In genomic region chr1:200035397-200035955, GRCh38 we compare ENCODE assay signal across 17 cellular contexts. TPM values are rescaled to one million over a fixed set of nuclear protein-coding genes. Genes with fewer than 3 reads are reported as not detected.
DNase-seq lines count a peak whose midpoint lies in the region; ATAC-seq lines count a peak whose summit lies in the region.
"Had no signal": no experiment of that assay in that cellular context is flagged by ENCODE, and none has a peak within 500 bp of the region (broad histone marks: within the 10 kb centered on the region; RNA-seq: fewer than 3 reads in every experiment).

No MANE protein-coding gene starts in this region.

- H3K4me3 ChIP-seq in iPS-18c (ENCODE audit: insufficient read depth, low read depth, low read length), result peak overlapping the region; percentile 56
- peak overlapping the region; percentile 56 for H3K4me3 ChIP-seq in rectal smooth muscle tissue (ENCODE audit: low read length)

- peaks cover 10% of the 10 kb centered on the region for H3K4me1 ChIP-seq in ES-I3 (ENCODE audit: insufficient read depth, low read length)
- no peaks in the 10 kb centered on the region for H3K4me1 ChIP-seq in rectal smooth muscle tissue (ENCODE audit: control insufficient read depth, insufficient read depth, low read length)

- DNase-seq in astrocyte of the hippocampus (ENCODE audit: low read depth, low spot score) (peak; percentile 6), NCI-H748 (lab: John Stamatoyannopoulos, UW; ENCODE audit: unreplicated experiment) (no peak), NCI-H1436 treated with DMSO at 0.1 percent for 48 hours (lab: John Stamatoyannopoulos, UW) (no peak), D341Med (ENCODE audit: low spot score) (no peak)
- DNase-seq in activated T-cell treated with anti-CD3 and anti-CD28 coated beads, Interleukin-2, amount 50 U/mL, for 72 hours, result no peak
- DNase-seq: activated CD4-positive, alpha-beta memory T cell treated with anti-CD3 and anti-CD28 coated beads, Interleukin-2, amount 10 ng/mL, durations not matched to agents 7 days and 5 days; activated gamma-delta T cell treated with Interleukin-2 at 50 U/mL for 16 hours; GF-D8; Kasumi-1; NCI-H2107; PC-3 had no signal

- no peak overlapping the region for H3K27ac ChIP-seq in rectal smooth muscle tissue (ENCODE audit: low read depth, low read length)
- H3K27ac ChIP-seq: BLaER1 treated with 17β-estradiol and CSF1 and Interleukin-3, amounts not matched to agents 10 nM and 100 nM had no signal

- H3K27me3 Mint-ChIP-seq in activated T-cell treated with anti-CD3 and anti-CD28 coated beads, Interleukin-2, amount 50 U/mL, for 72 hours (ENCODE audit: low read depth), result peaks cover 27% of the 10 kb centered on the region

- H3K27me3 ChIP-seq in rectal smooth muscle tissue (ENCODE audit: control insufficient read depth, insufficient read depth, low read length), result peaks cover 38% of the 10 kb centered on the region

- peak overlapping the region in 1 of 2 donors; percentile 49 for H3K4me3 Mint-ChIP-seq in activated T-cell treated with anti-CD3 and anti-CD28 coated beads, Interleukin-2, amount 50 U/mL, for 72 hours
- H3K4me3 Mint-ChIP-seq: activated CD4-positive, alpha-beta memory T cell treated with anti-CD3 and anti-CD28 coated beads, Interleukin-2, amount 10 ng/mL, durations not matched to agents 7 days and 5 days; mesothelial cell of epicardium; T-helper 1 cell treated with Interleukin-12 subunit alpha and Interleukin-12 subunit beta and Interleukin-4 antibody, amounts not matched to agents 30 μg/mL and 1 μg/mL, for 36 hours had no signal

- no peak overlapping the region for H3K27ac Mint-ChIP-seq in activated T-cell treated with anti-CD3 and anti-CD28 coated beads, Interleukin-2, amount 50 U/mL, for 72 hours
- H3K27ac Mint-ChIP-seq: activated CD4-positive, alpha-beta memory T cell treated with anti-CD3 and anti-CD28 coated beads, Interleukin-2, amount 10 ng/mL, durations not matched to agents 7 days and 5 days; mesothelial cell of epicardium; T-helper 1 cell treated with Interleukin-12 subunit alpha and Interleukin-12 subunit beta and Interleukin-4 antibody, amounts not matched to agents 30 μg/mL and 1 μg/mL, for 36 hours had no signal

- H3K4me1 Mint-ChIP-seq in activated T-cell treated with anti-CD3 and anti-CD28 coated beads, Interleukin-2, amount 50 U/mL, for 72 hours (ENCODE audit: low read depth), result peaks cover 8% of the 10 kb centered on the region

- no peaks in the 10 kb centered on the region for H3K36me3 Mint-ChIP-seq in activated T-cell treated with anti-CD3 and anti-CD28 coated beads, Interleukin-2, amount 50 U/mL, for 72 hours (ENCODE audit: insufficient read depth in 2 of 2)
- H3K36me3 Mint-ChIP-seq: mesothelial cell of epicardium had no signal

- H3K9me3 Mint-ChIP-seq in activated T-cell treated with anti-CD3 and anti-CD28 coated beads, Interleukin-2, amount 50 U/mL, for 72 hours, result no peaks in the 10 kb centered on the region
- H3K9me3 Mint-ChIP-seq: activated CD4-positive, alpha-beta memory T cell treated with anti-CD3 and anti-CD28 coated beads, Interleukin-2, amount 10 ng/mL, durations not matched to agents 7 days and 5 days; mesothelial cell of epicardium; T-helper 1 cell treated with Interleukin-12 subunit alpha and Interleukin-12 subunit beta and Interleukin-4 antibody, amounts not matched to agents 30 μg/mL and 1 μg/mL, for 36 hours had no signal

- H3K9me3 ChIP-seq in ES-I3 (ENCODE audit: control insufficient read depth, insufficient read depth, low read length) (no peaks in the 10 kb centered on the region), iPS-18c (ENCODE audit: control insufficient read depth, insufficient read depth, low read length) (no peaks in the 10 kb centered on the region)

- H3K36me3 ChIP-seq in ES-I3 (ENCODE audit: insufficient read depth, low read length), result no peaks in the 10 kb centered on the region
- no peaks in the 10 kb centered on the region for H3K36me3 ChIP-seq in rectal smooth muscle tissue (ENCODE audit: control insufficient read depth, insufficient read depth, low read length)
- H3K36me3 ChIP-seq: BLaER1 treated with 17β-estradiol and CSF1 and Interleukin-3, amounts not matched to agents 10 nM and 100 nM had no signal

- H3K9ac ChIP-seq in ES-I3 (ENCODE audit: low read depth, low read length) (peak overlapping the region; percentile 64), rectal smooth muscle tissue (ENCODE audit: low read length) (no peak overlapping the region)
- H3K9ac ChIP-seq: BLaER1 treated with 17β-estradiol and CSF1 and Interleukin-3, amounts not matched to agents 10 nM and 100 nM had no signal

- no peak for ATAC-seq in activated T-cell treated with anti-CD3 and anti-CD28 coated beads, Interleukin-2, amount 50 U/mL, for 72 hours (replicated peaks in 1 of 2)
- ATAC-seq: PC-3 had no signal

RNA-seq across cellular contexts. Expression of gene NR5A2, which starts 8.0 kb away (rescaled TPM):
- total RNA-seq in activated T-cell treated with anti-CD3 and anti-CD28 coated beads, Interleukin-2, amount 50 U/mL, for 72 hours, result under 1 TPM; 0.07 to 0.16 TPM
